ENCODE assay signal across 11 cellular contexts in the genomic region with DNA sequence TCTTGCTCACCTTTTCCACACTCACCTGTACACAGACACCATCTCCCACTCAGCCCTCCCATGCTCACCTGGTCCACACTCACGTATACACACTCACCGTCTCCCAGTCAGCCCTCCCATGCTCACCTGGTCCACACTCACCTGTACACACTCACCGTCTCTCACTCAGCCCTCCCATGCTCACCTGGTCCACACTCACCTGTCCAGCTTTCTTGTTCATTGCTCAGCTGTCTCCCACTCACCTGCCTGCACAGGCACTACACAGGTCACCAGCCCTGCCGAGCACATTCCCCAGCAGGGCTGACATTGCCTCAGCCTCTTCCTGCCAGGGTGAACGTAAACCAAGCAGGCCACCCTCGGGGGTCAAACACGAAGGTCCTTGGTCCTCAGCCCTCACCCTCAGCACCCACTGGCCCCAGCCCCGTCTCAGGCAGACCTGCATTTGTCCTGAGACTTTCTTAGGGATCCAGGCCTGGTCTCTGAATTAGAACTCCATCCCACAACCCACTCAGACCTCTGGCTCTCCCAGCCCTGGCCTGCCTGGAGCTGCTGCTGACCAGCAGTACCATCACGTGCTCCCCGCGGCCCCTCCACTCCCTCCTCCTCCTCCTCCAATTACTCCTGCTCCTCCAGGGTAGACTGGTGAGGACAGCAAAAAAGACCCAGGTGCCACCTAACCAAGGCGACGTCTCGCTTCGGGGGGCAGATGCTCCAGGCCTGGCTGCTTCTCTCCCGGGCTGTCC. TPM values are rescaled to one million over a fixed set of nuclear protein-coding genes. Genes with fewer than 3 reads are reported as not detected.
DNase-seq lines count a peak whose midpoint lies in the region; ATAC-seq and TF ChIP-seq lines count a peak whose summit lies in the region.
"Had no signal": no experiment of that assay in that cellular context is flagged by ENCODE, and none has a peak within 500 bp of the region (broad histone marks: within the 10 kb centered on the region; RNA-seq: fewer than 3 reads in every experiment).

No MANE protein-coding gene starts in this region.

- no peaks in the 10 kb centered on the region for H3K9me3 Mint-ChIP-seq in activated T-cell treated with anti-CD3 and anti-CD28 coated beads, Interleukin-2, amount 50 U/mL, for 4 hours
- H3K9me3 Mint-ChIP-seq in activated CD8-positive, alpha-beta T cell treated with anti-CD3 and anti-CD28 coated beads for 36 hours: no peaks in the 10 kb centered on the region
- H3K9me3 Mint-ChIP-seq in stimulated activated naive B cell treated with anti-CD40 and anti-IgM and Interleukin-4, amounts not matched to agents 10 μg/mL and 1 μg/mL and 100 μg/mL, for 72 hours: peaks cover 0 to 3% of the 10 kb centered on the region in 2 donors

- no peak for DNase-seq in activated T-cell treated with anti-CD3 and anti-CD28 coated beads, Interleukin-2, amount 50 U/mL, for 4 hours
- DNase-seq in activated T-cell treated with anti-CD3 and anti-CD28 coated beads, Interleukin-2, amount 50 U/mL, for 1 hour: no peak
- DNase-seq in activated CD8-positive, alpha-beta T cell treated with anti-CD3 and anti-CD28 coated beads for 36 hours: no peak
- no peak for DNase-seq in left colon
- DNase-seq in stimulated activated naive B cell treated with anti-CD40 and anti-IgM and Interleukin-4, amounts not matched to agents 10 μg/mL and 1 μg/mL and 100 μg/mL, for 72 hours: no peak
- DNase-seq in hypothalamus (lab: John Stamatoyannopoulos, UW): no peak
- DNase-seq: activated CD4-positive, alpha-beta T cell treated with anti-CD3 and anti-CD28 coated beads for 48 hours; stimulated activated CD4-positive, alpha-beta T cell treated with anti-CD3 and anti-CD28 coated beads, Interleukin-4, amount 100 ng/mL, for 1 hour; stimulated activated naive CD4-positive, alpha-beta T cell treated with Interleukin-2 at 50 U/mL for 16 hours had no signal

- POLR2A ChIA-PET in activated CD8-positive, alpha-beta T cell treated with anti-CD3 and anti-CD28 coated beads for 36 hours (lab: Charles Lee): no interaction called here

- ATAC-seq in activated T-cell treated with anti-CD3 and anti-CD28 coated beads, Interleukin-2, amount 50 U/mL, for 4 hours: no peak
- no peak for ATAC-seq in activated CD8-positive, alpha-beta T cell treated with anti-CD3 and anti-CD28 coated beads for 36 hours
- ATAC-seq in left colon (peak; percentile 19), GM18519 (IDR thresholded peaks at IDR 0.05; ENCODE audit: low FRiP score, unreplicated experiment) (no peak), HG03354 (IDR thresholded peaks at IDR 0.05; ENCODE audit: poor library complexity, severe bottlenecking, unreplicated experiment) (no peak)
- ATAC-seq in stimulated activated naive B cell treated with anti-CD40 and anti-IgM and Interleukin-4, amounts not matched to agents 10 μg/mL and 1 μg/mL and 100 μg/mL, for 72 hours (replicated peaks): no peak

- no peaks in the 10 kb centered on the region for H3K27me3 Mint-ChIP-seq in activated T-cell treated with anti-CD3 and anti-CD28 coated beads, Interleukin-2, amount 50 U/mL, for 4 hours (ENCODE audit: low read depth)
- no peaks in the 10 kb centered on the region for H3K27me3 Mint-ChIP-seq in activated CD8-positive, alpha-beta T cell treated with anti-CD3 and anti-CD28 coated beads for 36 hours
- peaks cover 17 to 19% of the 10 kb centered on the region in 2 donors for H3K27me3 Mint-ChIP-seq in stimulated activated naive B cell treated with anti-CD40 and anti-IgM and Interleukin-4, amounts not matched to agents 10 μg/mL and 1 μg/mL and 100 μg/mL, for 72 hours

- peak overlapping the region; percentile 73 for H3K4me3 Mint-ChIP-seq in activated T-cell treated with anti-CD3 and anti-CD28 coated beads, Interleukin-2, amount 50 U/mL, for 4 hours
- peak overlapping the region; percentile 39 for H3K4me3 Mint-ChIP-seq in activated CD8-positive, alpha-beta T cell treated with anti-CD3 and anti-CD28 coated beads for 36 hours
- peak overlapping the region; percentile 69 to 74 for H3K4me3 Mint-ChIP-seq in stimulated activated naive B cell treated with anti-CD40 and anti-IgM and Interleukin-4, amounts not matched to agents 10 μg/mL and 1 μg/mL and 100 μg/mL, for 72 hours

- CTCF ChIA-PET in activated CD8-positive, alpha-beta T cell treated with anti-CD3 and anti-CD28 coated beads for 36 hours (lab: Charles Lee): no interaction called here

- H3K27ac Mint-ChIP-seq in activated CD8-positive, alpha-beta T cell treated with anti-CD3 and anti-CD28 coated beads for 36 hours: no peak overlapping the region
- H3K27ac Mint-ChIP-seq in stimulated activated naive B cell treated with anti-CD40 and anti-IgM and Interleukin-4, amounts not matched to agents 10 μg/mL and 1 μg/mL and 100 μg/mL, for 72 hours: no peak overlapping the region

- TF ChIP-seq CTCF in activated CD8-positive, alpha-beta T cell treated with anti-CD3 and anti-CD28 coated beads for 36 hours (IDR thresholded peaks at IDR 0.05): no peak

- intact Hi-C loops in activated CD8-positive, alpha-beta T cell treated with anti-CD3 and anti-CD28 coated beads for 36 hours (cut with micrococcal nuclease): no loop called here
- intact Hi-C loops in left colon (cut with DNase I, micrococcal nuclease): no loop called here

- H3K36me3 Mint-ChIP-seq in activated T-cell treated with anti-CD3 and anti-CD28 coated beads, Interleukin-2, amount 50 U/mL, for 4 hours (ENCODE audit: insufficient read depth): peaks cover 13% of the 10 kb centered on the region
- H3K36me3 Mint-ChIP-seq in activated CD8-positive, alpha-beta T cell treated with anti-CD3 and anti-CD28 coated beads for 36 hours (ENCODE audit: low read depth): peaks cover 14% of the 10 kb centered on the region
- peaks cover 46 to 62% of the 10 kb centered on the region in 2 donors for H3K36me3 Mint-ChIP-seq in stimulated activated naive B cell treated with anti-CD40 and anti-IgM and Interleukin-4, amounts not matched to agents 10 μg/mL and 1 μg/mL and 100 μg/mL, for 72 hours

- H3K4me1 Mint-ChIP-seq in activated T-cell treated with anti-CD3 and anti-CD28 coated beads, Interleukin-2, amount 50 U/mL, for 4 hours (ENCODE audit: low read depth): peaks cover 14% of the 10 kb centered on the region
- H3K4me1 Mint-ChIP-seq in activated CD8-positive, alpha-beta T cell treated with anti-CD3 and anti-CD28 coated beads for 36 hours (ENCODE audit: low read depth): peaks cover 22% of the 10 kb centered on the region
- H3K4me1 Mint-ChIP-seq in stimulated activated naive B cell treated with anti-CD40 and anti-IgM and Interleukin-4, amounts not matched to agents 10 μg/mL and 1 μg/mL and 100 μg/mL, for 72 hours: peaks cover 30 to 45% of the 10 kb centered on the region in 2 donors

RNA-seq across cellular contexts. Expression of gene DNAAF5, which starts 12.8 kb away (rescaled TPM):
- total RNA-seq in activated T-cell treated with anti-CD3 and anti-CD28 coated beads, Interleukin-2, amount 50 U/mL, for 4 hours: 10 to 100 TPM; 52.3 to 69.3 (median 52.3) TPM
- total RNA-seq in activated CD8-positive, alpha-beta T cell treated with anti-CD3 and anti-CD28 coated beads for 36 hours: 10 to 100 TPM; 36.4 to 36.8 TPM
- total RNA-seq in left colon: 10 to 100 TPM; 27.8 to 37.1 TPM

RNA-seq across cellular contexts. Expression of gene PRKAR1B, which starts 13.4 kb away (rescaled TPM):
- total RNA-seq in activated T-cell treated with anti-CD3 and anti-CD28 coated beads, Interleukin-2, amount 50 U/mL, for 4 hours: 10 to 100 TPM; 38.8 to 58.6 (median 49.9) TPM
- 10 to 100 TPM; 48.7 to 49.9 TPM for total RNA-seq in activated CD8-positive, alpha-beta T cell treated with anti-CD3 and anti-CD28 coated beads for 36 hours
- total RNA-seq in left colon: 10 to 100 TPM; 26.5 to 31.0 TPM
